Comparison of ENCODE assay signal across 8 cellular contexts in the genomic region with DNA sequence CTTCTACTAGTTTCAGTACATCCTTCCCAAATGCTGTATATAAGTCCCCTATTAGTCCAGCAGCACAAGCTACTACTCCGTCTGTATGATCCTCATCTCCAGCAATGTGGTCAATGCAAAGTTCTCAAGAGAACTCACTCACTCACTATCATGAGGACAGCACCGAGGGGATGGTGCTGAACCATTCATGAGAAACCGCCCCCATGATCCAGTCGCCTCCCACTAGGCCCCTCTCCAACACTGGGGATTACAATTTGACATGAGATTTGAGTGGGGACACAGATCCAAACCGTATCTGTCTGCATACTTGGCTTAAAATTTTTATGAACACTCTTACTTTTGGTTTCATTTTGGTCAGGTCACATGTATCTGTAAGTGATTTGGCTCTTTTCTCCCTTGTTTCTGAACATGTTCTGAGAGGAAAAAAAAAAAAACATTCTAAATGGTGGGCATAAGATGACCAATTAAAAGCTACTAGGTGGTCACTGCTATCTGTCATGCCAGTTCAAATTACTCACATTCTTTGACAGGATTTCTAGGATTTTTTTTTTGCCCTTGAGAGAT.
DNase-seq lines count a peak whose midpoint lies in the region; ATAC-seq and TF ChIP-seq lines count a peak whose summit lies in the region.

No MANE protein-coding gene starts in this region.

- no peaks in the 10 kb centered on the region for H3K36me3 Mint-ChIP-seq in activated CD4-positive, alpha-beta T cell treated with anti-CD3 and anti-CD28 coated beads for 36 hours (ENCODE audit: low read depth)
- H3K36me3 Mint-ChIP-seq in T-helper 17 cell (ENCODE audit: low read depth), result peaks cover 2% of the 10 kb centered on the region
- H3K36me3 Mint-ChIP-seq in stimulated activated memory B cell treated with anti-CD40 and anti-IgM and Interleukin-4, amounts not matched to agents 10 μg/mL and 1 μg/mL and 100 μg/mL, for 72 hours, result no peaks in the 10 kb centered on the region

- peak; percentile 43 for ATAC-seq in activated CD4-positive, alpha-beta T cell treated with anti-CD3 and anti-CD28 coated beads for 36 hours
- no peak for ATAC-seq in T-helper 17 cell
- no peak for ATAC-seq in stimulated activated memory B cell treated with anti-CD40 and anti-IgM and Interleukin-4, amounts not matched to agents 10 μg/mL and 1 μg/mL and 100 μg/mL, for 72 hours

- peaks cover 7% of the 10 kb centered on the region for H3K27me3 Mint-ChIP-seq in activated CD4-positive, alpha-beta T cell treated with anti-CD3 and anti-CD28 coated beads for 36 hours
- peaks cover 17% of the 10 kb centered on the region for H3K27me3 Mint-ChIP-seq in T-helper 17 cell
- peaks cover 36% of the 10 kb centered on the region for H3K27me3 Mint-ChIP-seq in stimulated activated memory B cell treated with anti-CD40 and anti-IgM and Interleukin-4, amounts not matched to agents 10 μg/mL and 1 μg/mL and 100 μg/mL, for 72 hours

- peak overlapping the region; percentile 76 for H3K27ac Mint-ChIP-seq in activated CD4-positive, alpha-beta T cell treated with anti-CD3 and anti-CD28 coated beads for 36 hours
- H3K27ac Mint-ChIP-seq in T-helper 17 cell, result no peak overlapping the region
- H3K27ac Mint-ChIP-seq in stimulated activated memory B cell treated with anti-CD40 and anti-IgM and Interleukin-4, amounts not matched to agents 10 μg/mL and 1 μg/mL and 100 μg/mL, for 72 hours, result no peak overlapping the region

- H3K9me3 Mint-ChIP-seq in activated CD4-positive, alpha-beta T cell treated with anti-CD3 and anti-CD28 coated beads for 36 hours (ENCODE audit: low read depth), result no peaks in the 10 kb centered on the region
- peaks cover 4% of the 10 kb centered on the region for H3K9me3 Mint-ChIP-seq in stimulated activated memory B cell treated with anti-CD40 and anti-IgM and Interleukin-4, amounts not matched to agents 10 μg/mL and 1 μg/mL and 100 μg/mL, for 72 hours

- CTCF ChIA-PET in activated CD4-positive, alpha-beta T cell treated with anti-CD3 and anti-CD28 coated beads for 36 hours (lab: Charles Lee), result interaction anchor here (1.1 kb wide), 1 partner anchor 127 kb away, joined by 5 read pairs; a partner anchor contains a TSS

- intact Hi-C loops in activated CD4-positive, alpha-beta T cell treated with anti-CD3 and anti-CD28 coated beads for 36 hours (cut with DNase I, micrococcal nuclease), result no loop called here

- POLR2A ChIA-PET in activated CD4-positive, alpha-beta T cell treated with anti-CD3 and anti-CD28 coated beads for 36 hours (lab: Charles Lee), result no interaction called here

- H3K4me3 Mint-ChIP-seq in activated CD4-positive, alpha-beta T cell treated with anti-CD3 and anti-CD28 coated beads for 36 hours, result peak overlapping the region; percentile 51
- peak overlapping the region; percentile 56 for H3K4me3 Mint-ChIP-seq in T-helper 17 cell
- H3K4me3 Mint-ChIP-seq in stimulated activated memory B cell treated with anti-CD40 and anti-IgM and Interleukin-4, amounts not matched to agents 10 μg/mL and 1 μg/mL and 100 μg/mL, for 72 hours, result peak overlapping the region; percentile 55

- no peak for DNase-seq in activated CD4-positive, alpha-beta T cell treated with anti-CD3 and anti-CD28 coated beads for 36 hours
- DNase-seq in activated CD4-positive, alpha-beta T cell treated with anti-CD3 and anti-CD28 coated beads, Interleukin-2, amount 50 U/mL, for 48 hours, result no peak
- DNase-seq in T-helper 17 cell, result no peak
- DNase-seq in fibroblast of pulmonary artery (ENCODE audit: low read depth), result peak; percentile 41
- DNase-seq in D341Med (ENCODE audit: low spot score), result no peak
- DNase-seq in nucleus accumbens (lab: John Stamatoyannopoulos, UW), result no peak
- no peak for DNase-seq in mesenteric fat pad (ENCODE audit: low spot score)

- H3K9me3 ChIP-seq in T-helper 17 cell (ENCODE audit: control insufficient read depth, low read length, poor library complexity, severe bottlenecking), result no peaks in the 10 kb centered on the region

- H3K4me3 ChIP-seq in fibroblast of pulmonary artery (replicated peaks; ENCODE audit: low read depth, low read length), result peak overlapping the region; percentile 49

- no peak for TF ChIP-seq CTCF in fibroblast of pulmonary artery (IDR thresholded peaks at IDR 0.05; ENCODE audit: low read length, missing control alignments)

- H3K4me1 Mint-ChIP-seq in activated CD4-positive, alpha-beta T cell treated with anti-CD3 and anti-CD28 coated beads for 36 hours, result peaks cover 20% of the 10 kb centered on the region
- H3K4me1 Mint-ChIP-seq in T-helper 17 cell, result peaks cover 8% of the 10 kb centered on the region
- peaks cover 7% of the 10 kb centered on the region for H3K4me1 Mint-ChIP-seq in stimulated activated memory B cell treated with anti-CD40 and anti-IgM and Interleukin-4, amounts not matched to agents 10 μg/mL and 1 μg/mL and 100 μg/mL, for 72 hours
